In genomic region chr12:53483225-53483978, GRCh38 we compare ENCODE assay signal across 1 cellular context.
TF ChIP-seq lines count a peak whose summit lies in the region.

No MANE protein-coding gene starts in this region.

TF ChIP-seq in HEK293, 187 proteins besides CTCF, POLR2A, EP300 and RAD21 (continued from another document):
- no peak for TF ChIP-seq INSM2 (tag by site-specific recombination; IDR thresholded peaks at IDR 0.05)
- TF ChIP-seq SCRT2 (tag by site-specific recombination; IDR thresholded peaks at IDR 0.05), result peak; percentile 92
- TF ChIP-seq, protein P1, sequence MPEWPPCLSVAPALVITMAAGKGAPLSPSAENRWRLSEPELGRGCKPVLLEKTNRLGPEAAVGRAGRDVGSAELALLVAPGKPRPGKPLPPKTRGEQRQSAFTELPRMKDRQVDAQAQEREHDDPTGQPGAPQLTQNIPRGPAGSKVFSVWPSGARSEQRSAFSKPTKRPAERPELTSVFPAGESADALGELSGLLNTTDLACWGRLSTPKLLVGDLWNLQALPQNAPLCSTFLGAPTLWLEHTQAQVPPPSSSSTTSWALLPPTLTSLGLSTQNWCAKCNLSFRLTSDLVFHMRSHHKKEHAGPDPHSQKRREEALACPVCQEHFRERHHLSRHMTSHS (tag by site-specific recombination; IDR thresholded peaks at IDR 0.05), result no peak
- no peak for TF ChIP-seq SP3 (tag by site-specific recombination; IDR thresholded peaks at IDR 0.05)
- TF ChIP-seq TCF7L2 (IDR thresholded peaks at IDR 0.05; ENCODE audit: borderline replicate concordance, low read depth, low read length), result no peak
- TF ChIP-seq RBAK (tag by site-specific recombination; IDR thresholded peaks at IDR 0.05), result no peak
- no peak for TF ChIP-seq KLF9 (tag by site-specific recombination; IDR thresholded peaks at IDR 0.05; ENCODE audit: low read depth)
- TF ChIP-seq ZNF223 (tag by site-specific recombination; IDR thresholded peaks at IDR 0.05), result no peak
- TF ChIP-seq ZNF366 (tag by site-specific recombination; conservative IDR thresholded peaks at IDR 0.05), result no peak
- TF ChIP-seq SCRT1 (tag by site-specific recombination; IDR thresholded peaks at IDR 0.05; ENCODE audit: borderline replicate concordance), result peak; percentile 64; the same call in 1 of the 2 replicates
- TF ChIP-seq, protein P2, sequence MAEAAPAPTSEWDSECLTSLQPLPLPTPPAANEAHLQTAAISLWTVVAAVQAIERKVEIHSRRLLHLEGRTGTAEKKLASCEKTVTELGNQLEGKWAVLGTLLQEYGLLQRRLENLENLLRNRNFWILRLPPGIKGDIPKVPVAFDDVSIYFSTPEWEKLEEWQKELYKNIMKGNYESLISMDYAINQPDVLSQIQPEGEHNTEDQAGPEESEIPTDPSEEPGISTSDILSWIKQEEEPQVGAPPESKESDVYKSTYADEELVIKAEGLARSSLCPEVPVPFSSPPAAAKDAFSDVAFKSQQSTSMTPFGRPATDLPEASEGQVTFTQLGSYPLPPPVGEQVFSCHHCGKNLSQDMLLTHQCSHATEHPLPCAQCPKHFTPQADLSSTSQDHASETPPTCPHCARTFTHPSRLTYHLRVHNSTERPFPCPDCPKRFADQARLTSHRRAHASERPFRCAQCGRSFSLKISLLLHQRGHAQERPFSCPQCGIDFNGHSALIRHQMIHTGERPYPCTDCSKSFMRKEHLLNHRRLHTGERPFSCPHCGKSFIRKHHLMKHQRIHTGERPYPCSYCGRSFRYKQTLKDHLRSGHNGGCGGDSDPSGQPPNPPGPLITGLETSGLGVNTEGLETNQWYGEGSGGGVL (tag by site-specific recombination; IDR thresholded peaks at IDR 0.05), result no peak
- TF ChIP-seq ZNF660 (tag by site-specific recombination; IDR thresholded peaks at IDR 0.05), result no peak
- no peak for TF ChIP-seq ZNF362 (tag by site-specific recombination; IDR thresholded peaks at IDR 0.05)
- TF ChIP-seq KLF7 (tag by site-specific recombination; IDR thresholded peaks at IDR 0.05; ENCODE audit: borderline replicate concordance), result no peak
- no peak for TF ChIP-seq ZNF19 (tag by site-specific recombination; IDR thresholded peaks at IDR 0.05; ENCODE audit: low read depth)
